In genomic region chr17:17032131-17032692, GRCh38 we compare ENCODE assay signal across 9 cellular contexts.
DNase-seq lines count a peak whose midpoint lies in the region; ATAC-seq and TF ChIP-seq lines count a peak whose summit lies in the region.
"Had no signal": no experiment of that assay in that cellular context is flagged by ENCODE, and none has a peak within 500 bp of the region (broad histone marks: within the 10 kb centered on the region; RNA-seq: fewer than 3 reads in every experiment).

No MANE protein-coding gene starts in this region.

- peak overlapping the region; percentile 37 for H3K9ac ChIP-seq in mucosa of stomach (ENCODE audit: low read length)

- CTCF ChIA-PET in AG04449 (lab: Yijun Ruan, JAX) = interaction anchor here (0.7 kb wide), 1 partner anchor 26 kb away, joined by 3 read pairs; no protein-coding TSS in a partner anchor

- DNase-seq in AG04449 (ENCODE audit: low read depth, low spot score) (peak; percentile 55), SHP77 treated with DMSO at 0.1 percent for 48 hours (lab: John Stamatoyannopoulos, UW) (peak; percentile 99), fibroblast of pulmonary artery (ENCODE audit: low read depth) (peak; percentile 70), cerebellar nuclear complex (lab: John Stamatoyannopoulos, UW) (no peak), NCI-H510A (lab: John Stamatoyannopoulos, UW) (no peak), NCI-H187 treated with DMSO at 0.1 percent for 48 hours (lab: John Stamatoyannopoulos, UW) (no peak)
- DNase-seq: CD4-positive, alpha-beta memory T cell had no signal

- ATAC-seq in HG02759 (IDR thresholded peaks at IDR 0.05; ENCODE audit: unreplicated experiment) = no peak

- no peaks in the 10 kb centered on the region for H3K27me3 ChIP-seq in mucosa of stomach (ENCODE audit: control insufficient read depth, insufficient read depth, low read length)

- TF ChIP-seq CTCF in AG04449 (IDR thresholded peaks at IDR 0.05; ENCODE audit: insufficient read depth, low read length, missing control alignments) (no peak), fibroblast of pulmonary artery (IDR thresholded peaks at IDR 0.05; ENCODE audit: low read length, missing control alignments) (no peak)

- peaks cover 49% of the 10 kb centered on the region for H3K4me1 ChIP-seq in mucosa of stomach (ENCODE audit: control insufficient read depth, insufficient read depth, low read length)

- POLR2A ChIA-PET in AG04449 (lab: Yijun Ruan, JAX) = interaction anchor here (0.6 to 1.0 kb wide), 2 partner anchors 9 to 13 kb away, joined by 3 read pairs; no protein-coding TSS in a partner anchor

- H3K9me3 ChIP-seq in mucosa of stomach (ENCODE audit: control insufficient read depth, low read length) = no peaks in the 10 kb centered on the region

- H3K4me3 ChIP-seq in AG04449 (ENCODE audit: low read depth, low read length) (no peak overlapping the region), fibroblast of pulmonary artery (replicated peaks; ENCODE audit: low read depth, low read length) (no peak overlapping the region), mucosa of stomach (ENCODE audit: low read length) (no peak overlapping the region)

- H3K36me3 ChIP-seq in mucosa of stomach (ENCODE audit: control insufficient read depth, insufficient read depth, low read length) = no peaks in the 10 kb centered on the region

Comparison
In these comparisons a context has a peak if more than half of its experiments do, and no peak if none do; other contexts are left out.
1. DNase-seq: peak in AG04449 (single experiment), SHP77 treated with DMSO at 0.1 percent for 48 hours (single experiment) and fibroblast of pulmonary artery (single experiment); none in cerebellar nuclear complex (0 of 2), NCI-H510A (single experiment) and NCI-H187 treated with DMSO at 0.1 percent for 48 hours (single experiment).